ENCODE assay signal across 8 cellular contexts in genomic region chr6:165729307-165729936, GRCh38.
DNase-seq lines count a peak whose midpoint lies in the region; ATAC-seq, FAIRE-seq and TF ChIP-seq lines count a peak whose summit lies in the region.

No MANE protein-coding gene starts in this region.

- no peaks in the 10 kb centered on the region for H3K27me3 ChIP-seq in small intestine (ENCODE audit: control insufficient read depth in 2 of 2, insufficient read depth in 2 of 2, low read length in 2 of 2)

- peak; percentile 70 for TF ChIP-seq CTCF in fibroblast of pulmonary artery (IDR thresholded peaks at IDR 0.05; ENCODE audit: low read length, missing control alignments)

- no peaks in the 10 kb centered on the region for H3K9me3 ChIP-seq in small intestine (ENCODE audit: control insufficient read depth, low read depth)

- no peaks in the 10 kb centered on the region for H3K4me1 ChIP-seq in small intestine (ENCODE audit: control insufficient read depth in 2 of 2, insufficient read depth in 1 of 2, low read depth in 1 of 2, low read length in 1 of 2)

- FAIRE-seq in small intestine (lab: Jason Lieb, UNC), result no peak

- H3K27ac ChIP-seq in small intestine (ENCODE audit: low read depth in 1 of 2, low read length in 1 of 2), result no peak overlapping the region

- no peak for ATAC-seq in activated T-cell treated with anti-CD3 and anti-CD28 coated beads, Interleukin-2, amount 50 U/mL, for 4 hours
- ATAC-seq in HG02623 (IDR thresholded peaks at IDR 0.05; ENCODE audit: unreplicated experiment), result peak; percentile 62
- ATAC-seq in naive thymus-derived CD8-positive, alpha-beta T cell, result no peak

- POLR2A ChIA-PET in naive thymus-derived CD8-positive, alpha-beta T cell (lab: Charles Lee), result no interaction called here

- H3K4me1 Mint-ChIP-seq in activated T-cell treated with anti-CD3 and anti-CD28 coated beads, Interleukin-2, amount 50 U/mL, for 4 hours (ENCODE audit: low read depth), result no peaks in the 10 kb centered on the region
- H3K4me1 Mint-ChIP-seq in naive thymus-derived CD8-positive, alpha-beta T cell, result no peaks in the 10 kb centered on the region

- H3K27me3 Mint-ChIP-seq in activated T-cell treated with anti-CD3 and anti-CD28 coated beads, Interleukin-2, amount 50 U/mL, for 4 hours (ENCODE audit: low read depth), result peaks cover 2% of the 10 kb centered on the region
- peaks cover 2 to 16% (median 5%) of the 10 kb centered on the region in 5 donors for H3K27me3 Mint-ChIP-seq in naive thymus-derived CD8-positive, alpha-beta T cell

- DNase-seq in activated T-cell treated with anti-CD3 and anti-CD28 coated beads for 24 hours (ENCODE audit: low read depth) (peak; percentile 6), SHP77 treated with DMSO at 0.1 percent for 48 hours (lab: John Stamatoyannopoulos, UW) (peak; percentile 6), fibroblast of pulmonary artery (ENCODE audit: low read depth) (peak; percentile 51), small intestine (peak; percentile 16), SIG-M5 treated with dmso at 0.1 percent for 504 hours (lab: John Stamatoyannopoulos, UW; ENCODE audit: unreplicated experiment) (no peak)
- DNase-seq in activated T-cell treated with anti-CD3 and anti-CD28 coated beads, Interleukin-2, amount 50 U/mL, for 4 hours, result no peak
- no peak for DNase-seq in naive thymus-derived CD8-positive, alpha-beta T cell

- no peak overlapping the region for H3K4me3 Mint-ChIP-seq in activated T-cell treated with anti-CD3 and anti-CD28 coated beads, Interleukin-2, amount 50 U/mL, for 4 hours
- no peak overlapping the region for H3K4me3 Mint-ChIP-seq in naive thymus-derived CD8-positive, alpha-beta T cell

- H3K4me3 ChIP-seq in fibroblast of pulmonary artery (replicated peaks; ENCODE audit: low read depth, low read length) (no peak overlapping the region), small intestine (ENCODE audit: low read depth in 1 of 2, low read length in 2 of 2) (no peak overlapping the region)

- no peaks in the 10 kb centered on the region for H3K36me3 Mint-ChIP-seq in activated T-cell treated with anti-CD3 and anti-CD28 coated beads, Interleukin-2, amount 50 U/mL, for 4 hours (ENCODE audit: insufficient read depth)
- H3K36me3 Mint-ChIP-seq in naive thymus-derived CD8-positive, alpha-beta T cell, result no peaks in the 10 kb centered on the region

- H3K9me3 Mint-ChIP-seq in activated T-cell treated with anti-CD3 and anti-CD28 coated beads, Interleukin-2, amount 50 U/mL, for 4 hours, result no peaks in the 10 kb centered on the region
- H3K9me3 Mint-ChIP-seq in naive thymus-derived CD8-positive, alpha-beta T cell, result peaks cover 0 to 3% (median 0%) of the 10 kb centered on the region in 9 donors

- H3K27ac Mint-ChIP-seq in naive thymus-derived CD8-positive, alpha-beta T cell, result no peak overlapping the region

- no peaks in the 10 kb centered on the region for H3K36me3 ChIP-seq in small intestine (ENCODE audit: control insufficient read depth in 2 of 2, insufficient read depth in 2 of 2, low read length in 2 of 2)

- WGBS in small intestine, 3 donors, result 0 to 4% (median 0%) methylated on average over 1 of the region's 1 CpG

Comparison
In these comparisons a context has a peak if more than half of its experiments do, and no peak if none do; other contexts are left out.
1. DNase-seq: peak in activated T-cell treated with anti-CD3 and anti-CD28 coated beads for 24 hours (single experiment), SHP77 treated with DMSO at 0.1 percent for 48 hours (single experiment), fibroblast of pulmonary artery (single experiment) and small intestine (single experiment); none in activated T-cell treated with anti-CD3 and anti-CD28 coated beads, Interleukin-2, amount 50 U/mL, for 4 hours (single experiment), SIG-M5 treated with dmso at 0.1 percent for 504 hours (single experiment) and naive thymus-derived CD8-positive, alpha-beta T cell (0 of 10).